3 cellular contexts compared by ENCODE assay signal in genomic region chr3:132978946-132979345, GRCh38. TPM values are rescaled to one million over a fixed set of nuclear protein-coding genes. Genes with fewer than 3 reads are reported as not detected.
"Had no signal": no experiment of that assay in that cellular context is flagged by ENCODE, and none has a peak within 500 bp of the region (broad histone marks: within the 10 kb centered on the region; RNA-seq: fewer than 3 reads in every experiment).

No MANE protein-coding gene starts in this region.

RNA-seq across cellular contexts. Expression of gene TMEM108, which starts 59.2 kb away (rescaled TPM):
- total RNA-seq: HepG2, HT-29 had no signal
- polyA plus RNA-seq: HepG2, IgD-negative memory B cell had no signal
